16 cellular contexts compared by ENCODE assay signal in genomic region chr1:119253366-119253765, GRCh38.
"Had no signal": no experiment of that assay in that cellular context is flagged by ENCODE, and none has a peak within 500 bp of the region (broad histone marks: within the 10 kb centered on the region; RNA-seq: fewer than 3 reads in every experiment).

No MANE protein-coding gene starts in this region.

- H3K9ac ChIP-seq: parathyroid adenoma had no signal

- H3K36me3 ChIP-seq: esophagus muscularis mucosa, gastrocnemius medialis, heart right ventricle, right atrium auricular region, tibial artery, uterus had no signal

- H3K79me2 ChIP-seq: parathyroid adenoma had no signal

- DNase-seq: activated CD4-positive, alpha-beta T cell treated with anti-CD3 and anti-CD28 coated beads for 4 hours; activated CD8-positive, alpha-beta memory T cell treated with anti-CD3 and anti-CD28 coated beads, Interleukin-2, amount 50 U/mL, for 48 hours; activated CD8-positive, alpha-beta T cell treated with anti-CD3 and anti-CD28 coated beads, Interleukin-2, amount 10 ng/mL, durations not matched to agents 7 days and 5 days; activated naive CD4-positive, alpha-beta T cell treated with Interleukin-2 at 50 U/mL for 16 hours; activated naive CD8-positive, alpha-beta T cell treated with anti-CD3 and anti-CD28 coated beads, Interleukin-2, amount 50 U/mL, for 24 hours; dermis blood vessel endothelial cell; gastrocnemius medialis; heart right ventricle; islet precursor cell; left ventricle myocardium superior; small intestine; tibial artery; uterus had no signal

- H3K27ac ChIP-seq: esophagus muscularis mucosa, gastrocnemius medialis, heart right ventricle, parathyroid adenoma, right atrium auricular region, tibial artery, uterus had no signal

- H3K4me3 ChIP-seq: esophagus muscularis mucosa, gastrocnemius medialis, heart right ventricle, right atrium auricular region, tibial artery, uterus had no signal

- H3K9me3 ChIP-seq: esophagus muscularis mucosa, gastrocnemius medialis, heart right ventricle, right atrium auricular region, tibial artery, uterus had no signal

- H3K27me3 ChIP-seq: esophagus muscularis mucosa, gastrocnemius medialis, heart right ventricle, right atrium auricular region, tibial artery, uterus had no signal

- H2AFZ ChIP-seq: parathyroid adenoma had no signal

- FAIRE-seq: small intestine had no signal

- H3K4me1 ChIP-seq: esophagus muscularis mucosa, gastrocnemius medialis, heart right ventricle, parathyroid adenoma, right atrium auricular region, tibial artery, uterus had no signal
